Comparison of ENCODE assay signal across 31 cellular contexts in the genomic region with DNA sequence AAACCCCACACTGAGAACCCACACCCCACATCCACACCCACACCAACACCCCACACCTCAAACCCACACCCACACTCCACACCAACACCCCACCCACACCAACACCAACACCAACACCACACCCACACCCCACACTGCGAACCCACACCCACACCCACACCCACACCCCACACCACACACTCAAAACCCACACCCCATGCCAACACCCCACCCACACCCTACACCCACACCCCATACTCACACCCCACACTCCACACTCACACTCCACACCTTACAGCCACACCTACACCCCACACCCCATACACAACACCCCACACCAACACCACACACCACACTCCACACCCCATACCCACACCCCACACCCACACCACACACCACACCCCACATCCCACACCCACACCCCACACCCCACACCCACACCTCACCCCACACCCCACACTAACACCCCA. TPM values are rescaled to one million over a fixed set of nuclear protein-coding genes. Genes with fewer than 3 reads are reported as not detected.
DNase-seq lines count a peak whose midpoint lies in the region; ATAC-seq, FAIRE-seq and TF ChIP-seq lines count a peak whose summit lies in the region.
"Had no signal": no experiment of that assay in that cellular context is flagged by ENCODE, and none has a peak within 500 bp of the region (broad histone marks: within the 10 kb centered on the region; RNA-seq: fewer than 3 reads in every experiment).

No MANE protein-coding gene starts in this region.

- no TSS peak for BruUV-seq in K562 (replicated peaks; lab: Mats Ljungman, UMichigan)

- no peak overlapping the region for H3K4me3 Mint-ChIP-seq in natural killer cell treated with Interleukin-12 subunit alpha and Interleukin-12 subunit beta and Interleukin-15 and Interleukin-18, amount 100 ng/mL, for 72 hours
- H3K4me3 Mint-ChIP-seq: activated CD4-positive, alpha-beta memory T cell treated with anti-CD3 and anti-CD28 coated beads, Interleukin-2, amount 10 ng/mL, durations not matched to agents 7 days and 5 days; B cell; IgD-negative memory B cell; T-helper 2 cell treated with Interferon-gamma antibody and Interleukin-4, amounts not matched to agents 5 μg/mL and 100 μg/mL, for 36 hours had no signal

- H3K36me3 ChIP-seq in K562 (ENCODE audit: control insufficient read depth, insufficient read depth, low read length), result peaks cover 28% of the 10 kb centered on the region
- peaks cover 0 to 4% (median 1%) of the 10 kb centered on the region in 4 donors for H3K36me3 ChIP-seq in sigmoid colon
- H3K36me3 ChIP-seq in spleen, result peaks cover 0 to 16% (median 0%) of the 10 kb centered on the region in 6 donors
- H3K36me3 ChIP-seq: neutrophil had no signal

- TF ChIP-seq CTCF in K562 (IDR thresholded peaks at IDR 0.05 in 2 of 3, conservative IDR thresholded peaks at IDR 0.05 in 1 of 3; ENCODE audit: insufficient read depth in 2 of 3, low read depth in 1 of 3, low read length in 3 of 3) (no peak), sigmoid colon (IDR thresholded peaks at IDR 0.05) (no peak), spleen (IDR thresholded peaks at IDR 0.05 in 8 of 11, conservative IDR thresholded peaks at IDR 0.05 in 3 of 11) (no peak)

- no peak overlapping the region for H3K27ac Mint-ChIP-seq in natural killer cell treated with Interleukin-12 subunit alpha and Interleukin-12 subunit beta and Interleukin-15 and Interleukin-18, amount 100 ng/mL, for 72 hours
- H3K27ac Mint-ChIP-seq: B cell had no signal

- in situ Hi-C loops in K562 (cut with MboI), result no loop called here

- POLR2A ChIA-PET in K562 (lab: Yijun Ruan, JAX), result no interaction called here

- no peaks in the 10 kb centered on the region for H3K27me3 Mint-ChIP-seq in natural killer cell treated with Interleukin-12 subunit alpha and Interleukin-12 subunit beta and Interleukin-15 and Interleukin-18, amount 100 ng/mL, for 72 hours
- H3K27me3 Mint-ChIP-seq: activated CD4-positive, alpha-beta memory T cell treated with anti-CD3 and anti-CD28 coated beads, Interleukin-2, amount 10 ng/mL, durations not matched to agents 7 days and 5 days; B cell; IgD-negative memory B cell had no signal

- no peak overlapping the region for H3K4me2 ChIP-seq in K562 (ENCODE audit: insufficient read depth, low read length)

- H3K27me3 ChIP-seq in K562 (ENCODE audit: control insufficient read depth in 2 of 2, insufficient read depth in 2 of 2, low read length in 2 of 2) (no peaks in the 10 kb centered on the region), sigmoid colon (no peaks in the 10 kb centered on the region), spleen (replicated peaks in 1 of 7) (no peaks in the 10 kb centered on the region)
- H3K27me3 ChIP-seq: esophagus squamous epithelium, foreskin keratinocyte, neutrophil, upper lobe of left lung had no signal

- intact Hi-C loops in K562 (cut with micrococcal nuclease) (no loop called here), sigmoid colon (cut with DNase I) (loop anchor here (5.0 kb wide), 1 partner anchor 38 kb away; the partner anchor contains the start of gene TMEM120B), spleen (cut with DNase I; ENCODE audit: low total_unique reads) (no loop called here)

- H4K20me1 ChIP-seq in K562 (replicated peaks; ENCODE audit: control insufficient read depth, insufficient read depth, low read length), result 0 out of 2 replicates have a peak, but pooled peaks cover 4% of the 10 kb centered on the region

- no peak overlapping the region for H3K9ac ChIP-seq in K562 (ENCODE audit: insufficient read depth in 1 of 2, low read depth in 2 of 2, low read length in 2 of 2)

- H2AFZ ChIP-seq in K562 (ENCODE audit: low read depth, low read length), result no peak overlapping the region

- CTCF ChIA-PET in K562 (lab: Yijun Ruan, JAX; ENCODE audit: low intra/inter-chr PET ratio), result no interaction called here

- no peak for TF ChIP-seq POLR2A in K562 (conservative IDR thresholded peaks at IDR 0.05)
- no peak for TF ChIP-seq POLR2A in sigmoid colon (IDR thresholded peaks at IDR 0.05)
- TF ChIP-seq POLR2A in spleen (IDR thresholded peaks at IDR 0.05), result no peak

- no peak for FAIRE-seq in K562 (lab: Jason Lieb, UNC)
- FAIRE-seq: GM12878, keratinocyte had no signal

- WGBS in K562 (ENCODE audit: insufficient coverage, low coverage, missing lambda C conversion rate), result no CpG with 5 or more reads among the region's 1 CpG
- WGBS in sigmoid colon, 2 donors, result 0 to 68% methylated on average over 1 of the region's 1 CpG
- 0 to 80% (median 4%) methylated on average over 1 of the region's 1 CpG for WGBS in spleen, 5 donors

- H3K36me3 Mint-ChIP-seq in natural killer cell treated with Interleukin-12 subunit alpha and Interleukin-12 subunit beta and Interleukin-15 and Interleukin-18, amount 100 ng/mL, for 72 hours, result no peaks in the 10 kb centered on the region

- H3K9me1 ChIP-seq in K562 (ENCODE audit: control insufficient read depth, insufficient read depth, low read length), result peaks cover 6% of the 10 kb centered on the region

- H3K79me2 ChIP-seq in K562 (ENCODE audit: control insufficient read depth, insufficient read depth, low read length), result no peaks in the 10 kb centered on the region

- TF ChIP-seq EP300 in K562 (IDR thresholded peaks at IDR 0.05; ENCODE audit: low read length), result no peak
- TF ChIP-seq EP300 in sigmoid colon (IDR thresholded peaks at IDR 0.05), result no peak

- H3K4me1 ChIP-seq in K562 (replicated peaks in 1 of 2; ENCODE audit: control insufficient read depth in 2 of 2, insufficient read depth in 2 of 2, low read length in 2 of 2) (peaks cover 14 to 27% of the 10 kb centered on the region in 2 experiments), sigmoid colon (peaks cover 0 to 19% (median 9%) of the 10 kb centered on the region in 4 donors), spleen (peaks cover 0 to 14% (median 10%) of the 10 kb centered on the region in 6 donors)
- H3K4me1 ChIP-seq: esophagus squamous epithelium, foreskin keratinocyte had no signal

- H3K9me3 ChIP-seq in K562 (replicated peaks; ENCODE audit: control insufficient read depth, insufficient read depth, low read depth, low read length), result no peaks in the 10 kb centered on the region
- H3K9me3 ChIP-seq in sigmoid colon, result no peaks in the 10 kb centered on the region
- no peaks in the 10 kb centered on the region for H3K9me3 ChIP-seq in spleen
- H3K9me3 ChIP-seq: esophagus squamous epithelium, neutrophil, upper lobe of left lung had no signal

- H3K4me3 ChIP-seq in K562 (no peak overlapping the region), sigmoid colon (no peak overlapping the region), spleen (no peak overlapping the region)
- H3K4me3 ChIP-seq: esophagus squamous epithelium, GM12878, upper lobe of left lung had no signal

- peaks cover 0 to 10% of the 10 kb centered on the region in 2 donors for H3K4me1 Mint-ChIP-seq in natural killer cell treated with Interleukin-12 subunit alpha and Interleukin-12 subunit beta and Interleukin-15 and Interleukin-18, amount 100 ng/mL, for 72 hours (ENCODE audit: low read depth in 2 of 2)

- no peak for TF ChIP-seq RAD21 in K562 (CRISPR knock-in tag; conservative IDR thresholded peaks at IDR 0.05 in 1 of 2, IDR thresholded peaks at IDR 0.05 in 1 of 2)

- no peak for ATAC-seq in K562
- ATAC-seq in natural killer cell treated with Interleukin-12 subunit alpha and Interleukin-12 subunit beta and Interleukin-15 and Interleukin-18, amount 100 ng/mL, for 72 hours, result peak; percentile 65 to 72
- ATAC-seq: foreskin keratinocyte, GM12878, left ventricle myocardium superior had no signal

- DNase-seq in stimulated activated CD4-positive, alpha-beta T cell treated with anti-CD3 and anti-CD28 coated beads, Interleukin-2, amount 100 ng/mL, for 4 hours (ENCODE audit: low read depth), result peak; percentile 14
- DNase-seq in stimulated activated CD4-positive, alpha-beta T cell treated with anti-CD3 and anti-CD28 coated beads, Interleukin-12 subunit alpha, Interleukin-12 subunit beta, amount 100 ng/mL, for 4 hours, result no peak
- DNase-seq in K562 (ENCODE audit: extremely low read depth in 1 of 4, low spot score in 3 of 4) (no peak), substantia nigra (lab: John Stamatoyannopoulos, UW) (no peak), sigmoid colon (no peak), spleen (no peak)
- DNase-seq in natural killer cell treated with Interleukin-12 subunit alpha and Interleukin-12 subunit beta and Interleukin-15 and Interleukin-18, amount 100 ng/mL, for 72 hours (ENCODE audit: low spot score), result no peak
- DNase-seq: ACHN; activated CD4-positive, alpha-beta memory T cell treated with anti-CD3 and anti-CD28 coated beads, Interleukin-2, amount 10 ng/mL, durations not matched to agents 7 days and 5 days; activated effector memory CD4-positive, alpha-beta T cell treated with Interleukin-2 at 50 U/mL for 16 hours; central memory CD4-positive, alpha-beta T cell; dermis blood vessel endothelial cell; EL; esophagus squamous epithelium; foreskin keratinocyte; HCEC 1CT; head of caudate nucleus; left ventricle myocardium superior; NCI-H146; NCI-H345; NCI-H69; right cardiac atrium; SIG-M5; stimulated activated CD4-positive, alpha-beta T cell treated with anti-CD3 and anti-CD28 coated beads, Interleukin-4, amount 100 ng/mL, for 1 hour; upper lobe of left lung had no signal

- H3K27ac ChIP-seq in K562 (ENCODE audit: extremely low read depth, low read depth, low read length) (no peak overlapping the region; the same call in 2 of the 3 replicates), substantia nigra (ENCODE audit: low read depth, low read length, poor library complexity, severe bottlenecking) (no peak overlapping the region), sigmoid colon (no peak overlapping the region), spleen (peak overlapping the region in 1 of 8 donors; percentile 50)
- H3K27ac ChIP-seq: esophagus squamous epithelium, foreskin keratinocyte, neutrophil, upper lobe of left lung had no signal

- no peaks in the 10 kb centered on the region for H3K9me3 Mint-ChIP-seq in natural killer cell treated with Interleukin-12 subunit alpha and Interleukin-12 subunit beta and Interleukin-15 and Interleukin-18, amount 100 ng/mL, for 72 hours
- H3K9me3 Mint-ChIP-seq: IgD-negative memory B cell; T-helper 2 cell treated with Interferon-gamma antibody and Interleukin-4, amounts not matched to agents 5 μg/mL and 100 μg/mL, for 36 hours had no signal

RNA-seq across cellular contexts. Expression of gene TMEM120B, which starts 38.0 kb away (rescaled TPM):
- total RNA-seq in K562 (2011; cell fraction: chromatin; rRNA removed; ENCODE audit: low replicate concordance), result 35.7 and 82.7 TPM in 2 replicates
- total RNA-seq in K562 (2011; cell fraction: nucleolus; rRNA removed), result 44.5 and 46.5 TPM in 2 replicates
- total RNA-seq in K562 (2011; cell fraction: nucleoplasm; rRNA removed), result 44.1 and 47.5 TPM in 2 replicates
- 9.0 and 11.2 TPM in 2 replicates for total RNA-seq in K562 (2014; rRNA removed)
- total RNA-seq in K562 (2014; rRNA removed; fragmentation: Illumina TruSeq; extraction: Trizol), result 4.7 and 7.4 TPM in 2 replicates
- 6.5 and 7.0 TPM in 2 replicates for total RNA-seq in K562 (2015; rRNA removed; fragmentation: Illumina TruSeq; extraction: Trizol)
- 17.0 and 18.6 TPM in 2 replicates for total RNA-seq in K562 (2021)
- polyA plus RNA-seq in K562 (2011; rRNA removed), result 7.2 and 11.4 TPM in 2 replicates
- 10.3 and 15.3 TPM in 2 replicates for polyA plus RNA-seq in K562 (2011; cell fraction: cytosol; rRNA removed)
- polyA plus RNA-seq in K562 (2011; cell fraction: nucleus; rRNA removed), result 28.6 and 45.5 TPM in 2 replicates
- polyA plus RNA-seq in K562 (2012), result 6.7 and 14.1 TPM in 2 replicates
- 10.1 and 11.4 TPM in 2 replicates for polyA plus RNA-seq in K562 (2014; fragmentation: Illumina TruSeq; extraction: Trizol)
- polyA plus RNA-seq in K562 (2014; fragmentation: Nextera tagmentation; extraction: Ambion mirVana), result 1 to 10 TPM; 1.7 to 3.8 TPM
- 12.2 and 18.5 TPM in 2 replicates for polyA plus RNA-seq in K562 (2014; rRNA removed)
- 13.6 and 16.5 TPM in 2 replicates for polyA minus RNA-seq in K562 (2011; rRNA and poly(A)+ RNA removed)
- 7.0 and 11.8 TPM in 2 replicates for polyA minus RNA-seq in K562 (2011; cell fraction: cytosol; rRNA and poly(A)+ RNA removed)
- polyA minus RNA-seq in K562 (2011; cell fraction: nucleus; rRNA and poly(A)+ RNA removed), result 8.1 and 13.1 TPM in 2 replicates
- total RNA-seq in natural killer cell treated with Interleukin-12 subunit alpha and Interleukin-12 subunit beta and Interleukin-15 and Interleukin-18, amount 100 ng/mL, for 72 hours, result 10 to 100 TPM in 1 of 2 donors, 1 to 10 TPM in 1; 9.7 to 25.9 TPM
- total RNA-seq in sigmoid colon, result 1 to 10 TPM; 2.9 to 8.9 (median 4.2) TPM
- 1 to 10 TPM; 1.2 to 5.3 (median 1.8) TPM for polyA plus RNA-seq in sigmoid colon
- 1 to 10 TPM; 3.5 to 8.9 (median 6.4) TPM for total RNA-seq in spleen
- polyA plus RNA-seq in spleen, result 1 to 10 TPM; 2.9 to 5.0 (median 3.7) TPM

RNA-seq across cellular contexts. Expression of gene RHOF, which starts 43.0 kb away (rescaled TPM):
- 78.6 and 99.1 TPM in 2 replicates for total RNA-seq in K562 (2011; cell fraction: chromatin; rRNA removed; ENCODE audit: low replicate concordance)
- 34.0 and 38.0 TPM in 2 replicates for total RNA-seq in K562 (2011; cell fraction: nucleolus; rRNA removed)
- total RNA-seq in K562 (2011; cell fraction: nucleoplasm; rRNA removed), result 43.6 and 46.6 TPM in 2 replicates
- total RNA-seq in K562 (2014; rRNA removed) (3.5 and 3.9 TPM in 2 replicates), K562 (2014; rRNA removed; fragmentation: Illumina TruSeq; extraction: Trizol) (3.1 and 3.9 TPM in 2 replicates), K562 (2015; rRNA removed; fragmentation: Illumina TruSeq; extraction: Trizol) (4.3 and 4.8 TPM in 2 replicates), K562 (2021) (10.1 and 10.4 TPM in 2 replicates), sigmoid colon (10 to 100 TPM in 1 of 4 donors, 1 to 10 TPM in 3; 7.6 to 15.0 (median 8.1) TPM), spleen (10 to 100 TPM; 45.2 to 71.7 (median 54.6) TPM)
- polyA plus RNA-seq in K562 (2011; rRNA removed) (4.0 and 6.3 TPM in 2 replicates), K562 (2014; fragmentation: Illumina TruSeq; extraction: Trizol) (4.3 and 5.4 TPM in 2 replicates), K562 (2014; fragmentation: Nextera tagmentation; extraction: Ambion mirVana) (under 1 TPM; 0.13 to 0.45 TPM), K562 (2014; rRNA removed) (8.8 and 9.5 TPM in 2 replicates), sigmoid colon (100 to 1,000 TPM in 1 of 3 donors, 10 to 100 TPM in 2; 35.4 to 132 (median 48.9) TPM), spleen (10 to 100 TPM; 18.4 to 29.4 (median 20.3) TPM)
- polyA plus RNA-seq in K562 (2011; cell fraction: cytosol; rRNA removed), result 1.2 and 2.6 TPM in 2 replicates
- 21.6 and 23.6 TPM in 2 replicates for polyA plus RNA-seq in K562 (2011; cell fraction: nucleus; rRNA removed)
- polyA plus RNA-seq in K562 (2012), result 3.9 and 4.4 TPM in 2 replicates
- polyA minus RNA-seq in K562 (2011; rRNA and poly(A)+ RNA removed), result 3.8 and 8.5 TPM in 2 replicates
- 2.6 and 4.0 TPM in 2 replicates for polyA minus RNA-seq in K562 (2011; cell fraction: cytosol; rRNA and poly(A)+ RNA removed)
- 19.9 and 31.2 TPM in 2 replicates for polyA minus RNA-seq in K562 (2011; cell fraction: nucleus; rRNA and poly(A)+ RNA removed)
- 10 to 100 TPM; 76.1 to 78.0 TPM for total RNA-seq in natural killer cell treated with Interleukin-12 subunit alpha and Interleukin-12 subunit beta and Interleukin-15 and Interleukin-18, amount 100 ng/mL, for 72 hours

RNA-seq across cellular contexts. Expression of gene SETD1B, which starts 53.3 kb away (rescaled TPM):
- total RNA-seq in K562 (2011; cell fraction: chromatin; rRNA removed; ENCODE audit: low replicate concordance), result 15.2 and 26.5 TPM in 2 replicates
- total RNA-seq in K562 (2011; cell fraction: nucleolus; rRNA removed), result 12.8 and 13.4 TPM in 2 replicates
- 10.8 and 11.7 TPM in 2 replicates for total RNA-seq in K562 (2011; cell fraction: nucleoplasm; rRNA removed)
- total RNA-seq in K562 (2014; rRNA removed) (2.9 and 4.7 TPM in 2 replicates), K562 (2014; rRNA removed; fragmentation: Illumina TruSeq; extraction: Trizol) (0.99 and 1.4 TPM in 2 replicates), K562 (2015; rRNA removed; fragmentation: Illumina TruSeq; extraction: Trizol) (2.1 and 3.1 TPM in 2 replicates), K562 (2021) (23.6 and 26.6 TPM in 2 replicates), sigmoid colon (10 to 100 TPM in 2 of 4 donors, 1 to 10 TPM in 2; 7.6 to 16.9 (median 11.4) TPM), spleen (10 to 100 TPM; 19.9 to 37.7 (median 31.8) TPM)
- polyA plus RNA-seq in K562 (2011; rRNA removed) (0.77 and 1.1 TPM in 2 replicates), K562 (2014; fragmentation: Illumina TruSeq; extraction: Trizol) (6.1 and 10.6 TPM in 2 replicates), K562 (2014; fragmentation: Nextera tagmentation; extraction: Ambion mirVana) (1 to 10 TPM in 1 of 2 experiments, under 1 TPM in 1; 0.48 to 2.3 TPM), K562 (2014; rRNA removed) (6.9 and 7.1 TPM in 2 replicates), sigmoid colon (10 to 100 TPM in 1 of 3 donors, 1 to 10 TPM in 2; 2.4 to 16.0 (median 3.0) TPM), spleen (10 to 100 TPM in 1 of 3 donors, 1 to 10 TPM in 2; 3.3 to 11.9 (median 5.3) TPM)
- 0.75 and 1.0 TPM in 2 replicates for polyA plus RNA-seq in K562 (2011; cell fraction: cytosol; rRNA removed)
- 4.0 and 7.0 TPM in 2 replicates for polyA plus RNA-seq in K562 (2011; cell fraction: nucleus; rRNA removed)
- 8.4 and 8.6 TPM in 2 replicates for polyA plus RNA-seq in K562 (2012)
- polyA minus RNA-seq in K562 (2011; rRNA and poly(A)+ RNA removed), result 1.2 and 1.3 TPM in 2 replicates
- polyA minus RNA-seq in K562 (2011; cell fraction: cytosol; rRNA and poly(A)+ RNA removed), result 5.6 and 7.3 TPM in 2 replicates
- polyA minus RNA-seq in K562 (2011; cell fraction: nucleus; rRNA and poly(A)+ RNA removed), result 2.8 and 3.1 TPM in 2 replicates
- 10 to 100 TPM; 27.1 to 40.8 TPM for total RNA-seq in natural killer cell treated with Interleukin-12 subunit alpha and Interleukin-12 subunit beta and Interleukin-15 and Interleukin-18, amount 100 ng/mL, for 72 hours
